In the genomic region with DNA sequence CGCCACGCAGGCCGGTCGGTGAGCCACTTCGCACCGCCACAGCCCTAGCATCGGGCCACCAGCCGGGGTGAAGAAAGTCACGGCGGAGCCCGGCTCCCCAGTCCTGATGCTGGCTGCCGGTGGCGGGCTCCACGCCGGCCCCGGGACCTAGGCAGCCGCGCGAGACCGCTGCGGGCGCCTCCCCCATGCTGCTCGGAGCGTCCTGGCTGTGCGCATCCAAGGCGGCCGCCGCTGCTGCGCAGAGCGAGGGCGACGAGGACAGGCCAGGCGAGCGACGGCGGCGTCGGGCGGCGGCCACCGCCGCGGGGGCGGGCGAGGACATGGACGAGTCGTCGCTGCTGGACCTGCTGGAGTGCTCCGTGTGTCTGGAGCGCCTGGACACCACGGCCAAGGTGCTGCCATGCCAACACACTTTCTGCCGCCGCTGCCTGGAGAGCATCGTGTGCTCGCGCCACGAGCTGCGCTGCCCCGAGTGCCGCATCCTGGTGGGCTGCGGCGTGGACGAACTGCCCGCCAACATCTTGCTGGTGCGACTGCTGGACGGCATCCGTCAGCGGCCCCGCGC, we compare ENCODE assay signal across 8 cellular contexts. TPM values are rescaled to one million over a fixed set of nuclear protein-coding genes. Genes with fewer than 3 reads are reported as not detected.
DNase-seq lines count a peak whose midpoint lies in the region; ATAC-seq and TF ChIP-seq lines count a peak whose summit lies in the region.

No MANE protein-coding gene starts in this region.

- intact Hi-C loops in colonic mucosa (cut with DNase I), result no loop called here

- H3K36me3 ChIP-seq in colonic mucosa (no peaks in the 10 kb centered on the region), liver (ENCODE audit: control insufficient read depth in 4 of 4, insufficient read depth in 3 of 4, low read depth in 1 of 4, low read length in 3 of 4) (no peaks in the 10 kb centered on the region)

- TF ChIP-seq RAD21 in liver (IDR thresholded peaks at IDR 0.05), result no peak

- 4% methylated on average over 70 of the region's 70 CpGs for WGBS in liver

- H3K27ac ChIP-seq in colonic mucosa (peak overlapping the region; percentile 57), liver (ENCODE audit: low read depth in 1 of 2, low read length in 2 of 2) (peak overlapping the region in 1 of 2 donors; percentile 68)

- peaks cover 25% of the 10 kb centered on the region for H3K27me3 ChIP-seq in colonic mucosa
- peaks cover 0 to 5% (median 1%) of the 10 kb centered on the region in 4 donors for H3K27me3 ChIP-seq in liver (ENCODE audit: control insufficient read depth in 4 of 4, insufficient read depth in 4 of 4, low read length in 3 of 4)

- H3K9ac ChIP-seq in colonic mucosa (ENCODE audit: low read depth in 2 of 2, low read length in 2 of 2) (peak overlapping the region in 1 of 2 donors; percentile 76), liver (ENCODE audit: low read depth in 1 of 2, low read length in 2 of 2) (no peak overlapping the region)

- TF ChIP-seq CTCF in colonic mucosa (IDR thresholded peaks at IDR 0.05) (no peak), liver (IDR thresholded peaks at IDR 0.05; ENCODE audit: low read depth, low read length, missing input control) (no peak)

- peak; percentile 51 for ATAC-seq in stimulated activated naive CD8-positive, alpha-beta T cell treated with anti-CD3 and anti-CD28 coated beads, Interleukin-15, Interleukin-2, amounts not matched to agents 100 U/mL and 50 U/mL, for 24 hours
- ATAC-seq in HG02970 (IDR thresholded peaks at IDR 0.05; ENCODE audit: low FRiP score, unreplicated experiment), result no peak
- no peak for ATAC-seq in GM18870 (IDR thresholded peaks at IDR 0.05; ENCODE audit: unreplicated experiment)

- H3K9me3 ChIP-seq in colonic mucosa (no peaks in the 10 kb centered on the region), liver (ENCODE audit: control insufficient read depth in 4 of 4, low read length in 3 of 4) (no peaks in the 10 kb centered on the region)

- peak; percentile 32 for DNase-seq in NCI-H345 (lab: John Stamatoyannopoulos, UW)
- DNase-seq in NCI-H345 treated with DMSO at 0.1 percent for 48 hours (lab: John Stamatoyannopoulos, UW; ENCODE audit: unreplicated experiment), result no peak
- DNase-seq in RPMI8226, result peak; percentile 54
- DNase-seq in colonic mucosa, result peak; percentile 21
- no peak for DNase-seq in stimulated activated naive CD8-positive, alpha-beta T cell treated with anti-CD3 and anti-CD28 coated beads, Interleukin-15, Interleukin-2, amounts not matched to agents 100 U/mL and 50 U/mL, for 24 hours

- H3K4me3 ChIP-seq in colonic mucosa (peak overlapping the region; percentile 70), liver (ENCODE audit: low read depth in 1 of 3, low read length in 3 of 3) (peak overlapping the region; percentile 11 to 68 (median 68))

- H3K4me1 ChIP-seq in colonic mucosa, result no peaks in the 10 kb centered on the region
- peaks cover 9 to 18% (median 14%) of the 10 kb centered on the region in 4 donors for H3K4me1 ChIP-seq in liver (ENCODE audit: control insufficient read depth in 4 of 4, insufficient read depth in 4 of 4, low read length in 3 of 4)

TF ChIP-seq in liver, 16 proteins besides CTCF, POLR2A, EP300 and RAD21:
- TF ChIP-seq EGR1 (IDR thresholded peaks at IDR 0.05; ENCODE audit: low read depth in 2 of 2) (no peak), NR2F2 (IDR thresholded peaks at IDR 0.05) (no peak)
TF ChIP-seq in liver: peak in this region for 0.

RNA-seq across cellular contexts. Expression of gene SH3RF3, which starts 0.4 kb away (rescaled TPM):
- 1 to 10 TPM; 1.3 to 2.5 TPM for total RNA-seq in colonic mucosa
- total RNA-seq in liver, result 1 to 10 TPM in 1 of 2 donors, under 1 TPM in 1; 0.42 to 1.0 TPM
- polyA plus RNA-seq in liver, result under 1 TPM; 0.11 to 0.67 TPM

Comparison
In these comparisons a context has a peak if more than half of its experiments do, and no peak if none do; other contexts are left out.
1. DNase-seq: peak in NCI-H345 (single experiment), RPMI8226 (single experiment) and colonic mucosa (single experiment); none in NCI-H345 treated with DMSO at 0.1 percent for 48 hours (single experiment) and stimulated activated naive CD8-positive, alpha-beta T cell treated with anti-CD3 and anti-CD28 coated beads, Interleukin-15, Interleukin-2, amounts not matched to agents 100 U/mL and 50 U/mL, for 24 hours (single experiment).